8 cellular contexts compared by ENCODE assay signal in genomic region chr6:82363368-82364086, GRCh38. TPM values are rescaled to one million over a fixed set of nuclear protein-coding genes. Genes with fewer than 3 reads are reported as not detected.
DNase-seq lines count a peak whose midpoint lies in the region; ATAC-seq and TF ChIP-seq lines count a peak whose summit lies in the region.

Gene TPBG, plus strand, starts transcription at chr6:82363817. Its CDS starts 1,145 bp downstream, at chr6:82364962.

- H3K9ac ChIP-seq in iPS-20b (ENCODE audit: low read depth, low read length): peak within 1 kb of the TSS; percentile 92

- peaks cover 44% of the 10 kb centered on the region for H3K79me2 ChIP-seq in ACC112 (ENCODE audit: control insufficient read depth, insufficient read depth, low read length, unreplicated experiment)

- intact Hi-C loops in breast epithelium (cut with DNase I; ENCODE audit: low total_unique reads): no loop called here

- H3K4me1 ChIP-seq in ACC112 (ENCODE audit: control insufficient read depth, insufficient read depth, low read length, unreplicated experiment) (peaks cover 29% of the 10 kb centered on the region), breast epithelium (no peaks in the 10 kb centered on the region), iPS-20b (ENCODE audit: insufficient read depth, low read length) (peaks cover 11% of the 10 kb centered on the region; the same call in 1 of the 2 replicates)

- H3K27ac ChIP-seq in ACC112 (ENCODE audit: low read depth, low read length) (peak within 1 kb of the TSS; percentile 92), RWPE1 (peak within 1 kb of the TSS; percentile 98), breast epithelium (peak within 1 kb of the TSS; percentile 88 to 94), iPS-20b (ENCODE audit: low read length) (peak within 1 kb of the TSS; percentile 35)

- CTCF ChIA-PET in RWPE1 (lab: Yijun Ruan, JAX): interaction anchor here (0.6 to 1.4 kb wide), 6 partner anchors 53 to 1333 kb away, joined by 3 to 4 read pairs (median 4); no protein-coding TSS in a partner anchor

- H3K9me3 ChIP-seq in breast epithelium (no peaks in the 10 kb centered on the region), iPS-20b (ENCODE audit: insufficient read depth, low read depth, low read length) (no peaks in the 10 kb centered on the region)

- POLR2A ChIA-PET in RWPE1 (lab: Yijun Ruan, JAX; ENCODE audit: low non-redundant PET): interaction anchor here (1.1 kb wide), 1 partner anchor 19 kb away, joined by 3 read pairs; no protein-coding TSS in a partner anchor

- TF ChIP-seq POLR2A in breast epithelium (IDR thresholded peaks at IDR 0.05): peak; percentile 67

- 0 out of 2 replicates have a peak, but pooled peaks have one; percentile 3 for TF ChIP-seq CTCF in GM12875 (IDR thresholded peaks at IDR 0.05; ENCODE audit: borderline replicate concordance, insufficient read depth, low read depth, low read length)
- TF ChIP-seq CTCF in RWPE1 (conservative IDR thresholded peaks at IDR 0.05; ENCODE audit: low read depth): peak; percentile 31; the same call in 1 of the 2 replicates
- TF ChIP-seq CTCF in breast epithelium (IDR thresholded peaks at IDR 0.05): peak in 1 of 3 donors; percentile 26

- ATAC-seq in HG03175 (IDR thresholded peaks at IDR 0.05; ENCODE audit: unreplicated experiment) (peak; percentile 31), HG03135 (IDR thresholded peaks at IDR 0.05; ENCODE audit: unreplicated experiment) (no peak)

- H2AFZ ChIP-seq in ACC112 (ENCODE audit: low read length, unreplicated experiment): peak within 1 kb of the TSS; percentile 78

- DNase-seq in RWPE1 (ENCODE audit: low spot score): peak; percentile 79
- peak; percentile 24 to 62 for DNase-seq in breast epithelium (ENCODE audit: low spot score in 2 of 2)
- peak; percentile 54 for DNase-seq in skeletal muscle cell (ENCODE audit: low read depth)

- H3K27me3 ChIP-seq in ACC112 (ENCODE audit: insufficient read depth, low read length) (no peaks in the 10 kb centered on the region), breast epithelium (no peaks in the 10 kb centered on the region), iPS-20b (ENCODE audit: insufficient read depth, low read length) (peaks cover 16% of the 10 kb centered on the region)

- H3K4me3 ChIP-seq in ACC112 (ENCODE audit: low read depth, low read length) (peak within 1 kb of the TSS; percentile 90), GM12875 (ENCODE audit: low read depth, low read length) (peak within 1 kb of the TSS; percentile 74), breast epithelium (peak within 1 kb of the TSS; percentile 82 to 86 (median 85)), iPS-20b (ENCODE audit: low read length) (peak within 1 kb of the TSS; percentile 89), skeletal muscle cell (ENCODE audit: low read depth, low read length) (peak within 1 kb of the TSS; percentile 85)

- H3K36me3 ChIP-seq in ACC112 (ENCODE audit: insufficient read depth, low read length) (peaks cover 14% of the 10 kb centered on the region; the same call in 1 of the 2 replicates), breast epithelium (no peaks in the 10 kb centered on the region), iPS-20b (ENCODE audit: insufficient read depth, low read depth, low read length) (peaks cover 24% of the 10 kb centered on the region; the same call in 1 of the 2 replicates)

RNA-seq across cellular contexts. Expression of gene TPBG, which starts in this region (rescaled TPM):
- total RNA-seq in breast epithelium: 10 to 100 TPM; 20.8 to 73.2 (median 49.2) TPM

Comparison
In these comparisons a context has a peak if more than half of its experiments do, and no peak if none do; other contexts are left out.
1. H3K27ac ChIP-seq: peak in every context shown above with its lines; median percentile 98 in RWPE1; 92 in ACC112; 91 in breast epithelium; 35 in iPS-20b.